ENCODE assay signal across 1 cellular context in genomic region chr1:54135436-54136120, GRCh38.
TF ChIP-seq lines count a peak whose summit lies in the region.

No MANE protein-coding gene starts in this region.

TF ChIP-seq in GM23338, 12 proteins besides CTCF, POLR2A, EP300 and RAD21 (continued from another document):
- TF ChIP-seq ZNF462 (CRISPR knock-in tag; IDR thresholded peaks at IDR 0.05) (no peak), ETS1 (IDR thresholded peaks at IDR 0.05) (no peak), ZNF331 (CRISPR knock-in tag; IDR thresholded peaks at IDR 0.05; ENCODE audit: low read depth) (no peak), JUNB (IDR thresholded peaks at IDR 0.05; ENCODE audit: unreplicated experiment) (no peak), REST (IDR thresholded peaks at IDR 0.05; ENCODE audit: unreplicated experiment) (no peak), EZH2phosphoT487 (IDR thresholded peaks at IDR 0.05; ENCODE audit: unreplicated experiment) (no peak), ZNF114 (CRISPR knock-in tag; IDR thresholded peaks at IDR 0.05) (no peak), CREB1 (CRISPR knock-in tag; IDR thresholded peaks at IDR 0.05; ENCODE audit: low read depth) (no peak), STAT1 (IDR thresholded peaks at IDR 0.05; ENCODE audit: unreplicated experiment) (no peak), EZH2 (IDR thresholded peaks at IDR 0.05; ENCODE audit: low read depth, unreplicated experiment) (no peak), POLR2AphosphoS5 (IDR thresholded peaks at IDR 0.05; ENCODE audit: low read depth) (no peak)
TF ChIP-seq in GM23338: peak in this region for 0.
